8 cellular contexts compared by ENCODE assay signal in the genomic region with DNA sequence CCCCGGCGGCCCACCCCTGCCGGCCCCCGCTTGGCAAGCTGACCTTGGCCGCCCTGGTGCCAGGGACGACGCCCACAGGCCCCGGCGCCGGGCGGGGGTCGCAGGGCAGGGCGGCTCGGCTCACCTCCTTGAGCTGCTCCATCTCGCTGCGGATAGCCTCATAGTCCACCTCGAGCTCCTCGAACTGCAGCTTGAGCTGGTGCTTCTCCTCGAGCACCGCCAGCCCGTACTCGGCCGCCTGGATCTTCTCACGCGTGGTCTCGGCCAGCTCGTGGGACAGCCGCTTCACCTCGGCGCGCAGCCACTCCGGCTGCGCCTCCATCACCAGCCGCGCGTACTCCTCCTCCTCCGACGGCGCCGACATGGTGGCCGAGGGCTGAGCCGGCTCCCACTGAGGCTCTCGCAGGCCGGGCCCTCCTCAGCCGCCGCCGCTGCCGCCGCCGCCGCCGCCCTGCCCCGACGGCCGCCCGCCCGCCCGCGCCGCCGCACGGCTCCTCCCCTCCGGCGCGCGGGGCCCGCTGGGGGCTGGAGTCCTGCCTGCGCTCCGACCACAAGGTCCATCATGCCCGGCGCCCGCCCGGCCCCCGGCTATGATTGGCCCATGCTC. TPM values are rescaled to one million over a fixed set of nuclear protein-coding genes. Genes with fewer than 3 reads are reported as not detected.
A peak's percentile ranks its signal among the peaks of the same experiment; 100 is the strongest.
DNase-seq lines count a peak whose midpoint lies in the region; ATAC-seq and TF ChIP-seq lines count a peak whose summit lies in the region.

Gene BICD2 (minus strand): TSS at position 453 of the 607 bp plus-strand sequence. CDS start 89 bp downstream, at position 364.

- H3K4me3 ChIP-seq in iPS-15b (ENCODE audit: low read depth, low read length) (peak within 1 kb of the TSS; percentile 95), spleen (peak within 1 kb of the TSS; percentile 94 to 100 (median 98))

- H3K9ac ChIP-seq in iPS-15b (ENCODE audit: low read depth, low read length) = peak within 1 kb of the TSS; percentile 94

- peak; percentile 93 for ATAC-seq in GM18907 (IDR thresholded peaks at IDR 0.05; ENCODE audit: unreplicated experiment)
- ATAC-seq in HG03432 (IDR thresholded peaks at IDR 0.05; ENCODE audit: unreplicated experiment) = peak; percentile 94

- DNase-seq in spleen (no peak), SKM-1 treated with dmso at 0.1 percent for 144 hours (lab: John Stamatoyannopoulos, UW; ENCODE audit: unreplicated experiment) (no peak), AG08395 (ENCODE audit: low spot score) (no peak)
- DNase-seq in NK-92 treated with Interleukin-12 subunit alpha and Interleukin-12 subunit beta, amount 100 ng/mL, for 24 hours (lab: John Stamatoyannopoulos, UW) = no peak

- TF ChIP-seq CTCF in spleen (IDR thresholded peaks at IDR 0.05 in 8 of 11, conservative IDR thresholded peaks at IDR 0.05 in 3 of 11) = no peak

- TF ChIP-seq POLR2A in spleen (IDR thresholded peaks at IDR 0.05) = no peak

- H3K9me3 ChIP-seq in iPS-15b (ENCODE audit: control insufficient read depth, insufficient read depth, low read length) (no peaks in the 10 kb centered on the region), spleen (no peaks in the 10 kb centered on the region)

- H3K27ac ChIP-seq in adipose tissue (ENCODE audit: low read depth, low read length) (peak within 1 kb of the TSS; percentile 95), spleen (peak within 1 kb of the TSS; percentile 96 to 100 (median 99))

- H3K36me3 ChIP-seq in iPS-15b (ENCODE audit: control insufficient read depth, insufficient read depth, low read length) = no peaks in the 10 kb centered on the region
- H3K36me3 ChIP-seq in spleen = no peaks in the 10 kb centered on the region

- H3K27me3 ChIP-seq in iPS-15b (ENCODE audit: control insufficient read depth, insufficient read depth, low read length) (no peaks in the 10 kb centered on the region), spleen (replicated peaks in 1 of 7) (no peaks in the 10 kb centered on the region)

- 1% methylated on average over 54 to 74 of the region's 74 CpGs for WGBS in adipose tissue, 3 donors
- 0 to 1% (median 0%) methylated on average over 11 to 74 of the region's 74 CpGs for WGBS in spleen, 5 donors

- H3K4me1 ChIP-seq in iPS-15b (ENCODE audit: control insufficient read depth, insufficient read depth, low read length) (peaks cover 17% of the 10 kb centered on the region), spleen (peaks cover 40 to 71% (median 56%) of the 10 kb centered on the region in 6 donors)

- intact Hi-C loops in spleen (cut with DNase I; ENCODE audit: low total_unique reads) = no loop called here

RNA-seq across cellular contexts. Expression of gene BICD2, which starts in this region (rescaled TPM):
- 10 to 100 TPM in 2 of 3 donors, 1 to 10 TPM in 1; 5.5 to 17.3 (median 14.2) TPM for polyA plus RNA-seq in adipose tissue
- total RNA-seq in spleen = 10 to 100 TPM; 30.6 to 55.7 (median 36.8) TPM
- polyA plus RNA-seq in spleen = 10 to 100 TPM in 2 of 3 donors, 1 to 10 TPM in 1; 9.4 to 12.0 (median 11.7) TPM
